22 cellular contexts compared by ENCODE assay signal in the genomic region with DNA sequence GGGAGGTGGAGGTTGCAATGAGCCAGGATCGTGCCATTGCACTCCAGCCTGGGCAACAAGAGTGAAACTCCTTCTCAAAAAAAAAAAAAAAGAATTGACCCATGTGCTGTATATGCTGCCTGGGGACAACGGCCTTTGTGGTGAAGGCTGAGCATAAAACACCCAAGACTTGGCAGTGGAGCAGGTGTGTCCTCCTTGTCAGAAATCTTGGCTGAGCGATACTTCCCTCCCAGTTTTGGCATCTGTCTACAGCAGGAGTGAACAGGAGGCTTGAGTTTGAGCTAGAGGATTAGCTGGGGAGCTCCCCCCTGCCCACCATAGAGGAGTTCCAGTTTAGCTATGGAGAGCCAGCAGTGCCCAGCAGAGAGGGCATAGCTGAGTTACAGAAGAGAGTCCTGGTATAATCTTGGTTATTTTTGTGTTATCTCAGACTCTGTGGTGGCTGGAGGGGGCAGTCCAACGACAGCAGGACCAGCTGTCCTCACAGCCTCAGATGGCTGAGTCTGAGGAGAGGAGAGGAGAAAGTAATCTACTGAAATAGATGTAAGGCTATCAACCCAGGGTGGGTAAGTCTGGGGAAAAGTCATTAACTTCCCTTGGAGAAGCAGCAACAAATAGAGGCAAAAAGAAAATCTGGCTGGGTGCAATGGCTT. TPM values are rescaled to one million over a fixed set of nuclear protein-coding genes. Genes with fewer than 3 reads are reported as not detected.
DNase-seq lines count a peak whose midpoint lies in the region; ATAC-seq and TF ChIP-seq lines count a peak whose summit lies in the region.
"Had no signal": no experiment of that assay in that cellular context is flagged by ENCODE, and none has a peak within 500 bp of the region (broad histone marks: within the 10 kb centered on the region; RNA-seq: fewer than 3 reads in every experiment).

No MANE protein-coding gene starts in this region.

- no peaks in the 10 kb centered on the region for H3K9me3 Mint-ChIP-seq in WTC11
- H3K9me3 Mint-ChIP-seq: activated naive CD4-positive, alpha-beta T cell treated with anti-CD3 and anti-CD28 coated beads for 36 hours had no signal

- H3K36me3 Mint-ChIP-seq in WTC11 = peaks cover 5% of the 10 kb centered on the region; the same call in 1 of the 2 replicates

- CTCF ChIA-PET in WTC11 (lab: Charles Lee) = interaction anchor here (0.5 to 1.4 kb wide), 4 partner anchors 23 to 469 kb away, joined by 3 read pairs; no protein-coding TSS in a partner anchor

- no peak overlapping the region for H3K4me3 ChIP-seq in heart right ventricle
- H3K4me3 ChIP-seq in prostate gland = no peak overlapping the region
- H3K4me3 ChIP-seq: GM12878 had no signal

- H3K36me3 ChIP-seq in heart right ventricle = peaks cover 0 to 40% (median 3%) of the 10 kb centered on the region in 9 donors
- no peaks in the 10 kb centered on the region for H3K36me3 ChIP-seq in prostate gland

- H3K9me3 ChIP-seq in heart right ventricle = no peaks in the 10 kb centered on the region
- H3K9me3 ChIP-seq in prostate gland = no peaks in the 10 kb centered on the region

- peaks cover 8 to 47% (median 26%) of the 10 kb centered on the region in 9 donors for H3K4me1 ChIP-seq in heart right ventricle
- H3K4me1 ChIP-seq in prostate gland (replicated peaks) = no peaks in the 10 kb centered on the region
- H3K4me1 ChIP-seq: foreskin keratinocyte had no signal

- H3K27ac ChIP-seq in heart right ventricle = peak overlapping the region in 7 of 10 donors; percentile 50 to 83 (median 55)
- peak overlapping the region in 1 of 2 donors; percentile 20 for H3K27ac ChIP-seq in prostate gland
- H3K27ac ChIP-seq: 22Rv1, epithelial cell of prostate, foreskin keratinocyte had no signal

- ATAC-seq in WTC11 (no peak), heart right ventricle (peak in 7 of 8 donors; percentile 37 to 86 (median 61)), HG02678 (IDR thresholded peaks at IDR 0.05; ENCODE audit: unreplicated experiment) (no peak)
- ATAC-seq: foreskin keratinocyte, GM12878 had no signal

- H3K4me1 Mint-ChIP-seq in WTC11 = no peaks in the 10 kb centered on the region

- 50 to 58% methylated on average over 4 of the region's 4 CpGs for WGBS in heart right ventricle, 2 donors
- WGBS in prostate gland = 40% methylated on average over 4 of the region's 4 CpGs

- no peak overlapping the region for H3K4me3 Mint-ChIP-seq in WTC11
- H3K4me3 Mint-ChIP-seq: activated naive CD4-positive, alpha-beta T cell treated with anti-CD3 and anti-CD28 coated beads for 36 hours had no signal

- POLR2A ChIA-PET in WTC11 (lab: Charles Lee) = no interaction called here

- H3K27ac Mint-ChIP-seq in WTC11 = peak overlapping the region; percentile 36
- H3K27ac Mint-ChIP-seq: activated naive CD4-positive, alpha-beta T cell treated with anti-CD3 and anti-CD28 coated beads for 36 hours had no signal

- peak; percentile 41 for DNase-seq in DMS 273 (lab: John Stamatoyannopoulos, UW; ENCODE audit: unreplicated experiment)
- no peak for DNase-seq in DMS 273 treated with DMSO at 0.1 percent for 48 hours (lab: John Stamatoyannopoulos, UW)
- no peak for DNase-seq in WTC11 (ENCODE audit: low spot score)
- DNase-seq in heart right ventricle = no peak
- peak; percentile 49 for DNase-seq in prostate gland (ENCODE audit: low spot score)
- no peak for DNase-seq in COLO829 (ENCODE audit: low spot score)
- DNase-seq in MV-4-11 (lab: John Stamatoyannopoulos, UW) = no peak
- DNase-seq: activated CD4-positive, alpha-beta T cell treated with anti-CD3 and anti-CD28 coated beads, Interleukin-2, amount 50 U/mL, for 48 hours; activated naive CD4-positive, alpha-beta T cell treated with anti-CD3 and anti-CD28 coated beads for 36 hours; activated T-cell treated with anti-CD3 and anti-CD28 coated beads for 4 hours; cortex of kidney; foreskin keratinocyte; NCI-H2107; NCI-H510A treated with DMSO at 0.1 percent for 48 hours; stimulated activated CD4-positive, alpha-beta T cell treated with anti-CD3 and anti-CD28 coated beads, Interleukin-2, amount 100 ng/mL, for 48 hours had no signal

- TF ChIP-seq POLR2A in prostate gland (IDR thresholded peaks at IDR 0.05) = no peak

- intact Hi-C loops in heart right ventricle (cut with DNase I) = no loop called here
- intact Hi-C loops in prostate gland (cut with DNase I) = no loop called here

- TF ChIP-seq CTCF in WTC11 (IDR thresholded peaks at IDR 0.05) = no peak
- TF ChIP-seq CTCF in heart right ventricle (IDR thresholded peaks at IDR 0.05) = no peak
- no peak for TF ChIP-seq CTCF in prostate gland (IDR thresholded peaks at IDR 0.05)

- no peaks in the 10 kb centered on the region for H3K27me3 ChIP-seq in heart right ventricle
- H3K27me3 ChIP-seq in prostate gland (replicated peaks; ENCODE audit: insufficient read depth) = no peaks in the 10 kb centered on the region
- H3K27me3 ChIP-seq: foreskin keratinocyte had no signal

- no peaks in the 10 kb centered on the region for H3K27me3 Mint-ChIP-seq in WTC11 (ENCODE audit: low read depth)

TF ChIP-seq in WTC11, 78 proteins besides CTCF, POLR2A, EP300 and RAD21 (continues in another document):
- TF ChIP-seq CREB1 (CRISPR knock-in tag; IDR thresholded peaks at IDR 0.05) = no peak
- TF ChIP-seq TEAD4 (CRISPR knock-in tag; IDR thresholded peaks at IDR 0.05) = no peak
- no peak for TF ChIP-seq SP1 (CRISPR knock-in tag; conservative IDR thresholded peaks at IDR 0.05)
- no peak for TF ChIP-seq ESRRA (CRISPR knock-in tag; IDR thresholded peaks at IDR 0.05; ENCODE audit: borderline replicate concordance)
- TF ChIP-seq, protein P1, sequence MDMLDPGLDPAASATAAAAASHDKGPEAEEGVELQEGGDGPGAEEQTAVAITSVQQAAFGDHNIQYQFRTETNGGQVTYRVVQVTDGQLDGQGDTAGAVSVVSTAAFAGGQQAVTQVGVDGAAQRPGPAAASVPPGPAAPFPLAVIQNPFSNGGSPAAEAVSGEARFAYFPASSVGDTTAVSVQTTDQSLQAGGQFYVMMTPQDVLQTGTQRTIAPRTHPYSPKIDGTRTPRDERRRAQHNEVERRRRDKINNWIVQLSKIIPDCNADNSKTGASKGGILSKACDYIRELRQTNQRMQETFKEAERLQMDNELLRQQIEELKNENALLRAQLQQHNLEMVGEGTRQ (CRISPR knock-in tag; IDR thresholded peaks at IDR 0.05) = no peak
- TF ChIP-seq ZNF317 (CRISPR knock-in tag; IDR thresholded peaks at IDR 0.05; ENCODE audit: borderline replicate concordance, low read depth) = no peak
- TF ChIP-seq MYBL2 (CRISPR knock-in tag; IDR thresholded peaks at IDR 0.05) = no peak
- TF ChIP-seq ZNF425 (CRISPR knock-in tag; conservative IDR thresholded peaks at IDR 0.05) = no peak
- TF ChIP-seq GABPB1 (CRISPR knock-in tag; IDR thresholded peaks at IDR 0.05) = no peak
- no peak for TF ChIP-seq FOXJ3 (CRISPR knock-in tag; IDR thresholded peaks at IDR 0.05; ENCODE audit: borderline replicate concordance)
- TF ChIP-seq ZNF671 (CRISPR knock-in tag; IDR thresholded peaks at IDR 0.05) = no peak
- TF ChIP-seq, protein P2, sequence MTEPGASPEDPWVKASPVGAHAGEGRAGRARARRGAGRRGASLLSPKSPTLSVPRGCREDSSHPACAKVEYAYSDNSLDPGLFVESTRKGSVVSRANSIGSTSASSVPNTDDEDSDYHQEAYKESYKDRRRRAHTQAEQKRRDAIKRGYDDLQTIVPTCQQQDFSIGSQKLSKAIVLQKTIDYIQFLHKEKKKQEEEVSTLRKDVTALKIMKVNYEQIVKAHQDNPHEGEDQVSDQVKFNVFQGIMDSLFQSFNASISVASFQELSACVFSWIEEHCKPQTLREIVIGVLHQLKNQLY (CRISPR knock-in tag; IDR thresholded peaks at IDR 0.05) = no peak
- TF ChIP-seq USF1 (CRISPR knock-in tag; IDR thresholded peaks at IDR 0.05) = no peak

RNA-seq across cellular contexts. Expression of gene SP2, which starts 18.4 kb away (rescaled TPM):
- total RNA-seq in WTC11 (2021) (9.9 to 11.5 TPM (median 10.7 TPM) in 3 replicates), heart right ventricle (10 to 100 TPM; 13.0 to 18.3 (median 15.9) TPM), prostate gland (10 to 100 TPM; 15.2 to 15.8 TPM)
- polyA plus RNA-seq in heart right ventricle = 1 to 10 TPM; 4.3 to 8.0 TPM

RNA-seq across cellular contexts. Expression of gene PNPO, which starts 26.9 kb away (rescaled TPM):
- 12.2 to 17.8 TPM (median 17.2 TPM) in 3 replicates for total RNA-seq in WTC11 (2021)
- total RNA-seq in heart right ventricle = 10 to 100 TPM; 22.8 to 37.0 (median 31.5) TPM
- 10 to 100 TPM in 1 of 2 donors, 1 to 10 TPM in 1; 9.5 to 10.9 TPM for polyA plus RNA-seq in heart right ventricle
- 10 to 100 TPM; 37.3 to 55.2 TPM for total RNA-seq in prostate gland

RNA-seq across cellular contexts. Expression of gene PRR15L, which starts 43.3 kb away (rescaled TPM):
- total RNA-seq in WTC11 (2021) = 0.59 to 1.1 TPM (median 1.1 TPM) in 3 replicates
- not detected for total RNA-seq in heart right ventricle
- not detected for polyA plus RNA-seq in heart right ventricle
- 10 to 100 TPM; 19.9 to 59.7 TPM for total RNA-seq in prostate gland
- total RNA-seq: activated naive CD4-positive, alpha-beta T cell treated with anti-CD3 and anti-CD28 coated beads for 36 hours; foreskin keratinocyte; GM12878; LHCN-M2; osteoblast; T-helper 1 cell treated with Interleukin-12 subunit alpha and Interleukin-12 subunit beta and Interleukin-4 antibody, amounts not matched to agents 30 ng/mL and 1 ng/mL, for 36 hours had no signal
- polyA plus RNA-seq: foreskin keratinocyte had no signal

RNA-seq across cellular contexts. Expression of gene CDK5RAP3, which starts 56.5 kb away (rescaled TPM):
- total RNA-seq in WTC11 (2021) (128 to 143 TPM (median 138 TPM) in 3 replicates), heart right ventricle (10 to 100 TPM; 44.0 to 71.2 (median 62.3) TPM), prostate gland (100 to 1,000 TPM; 185 to 193 TPM)
- polyA plus RNA-seq in heart right ventricle = 100 to 1,000 TPM in 1 of 2 donors, 10 to 100 TPM in 1; 69.9 to 143 TPM

Comparison
In these comparisons a context has a peak if more than half of its experiments do, and no peak if none do; other contexts are left out.
1. DNase-seq: peak in DMS 273 (single experiment) and prostate gland (single experiment); none in DMS 273 treated with DMSO at 0.1 percent for 48 hours (single experiment), WTC11 (single experiment), heart right ventricle (0 of 2), COLO829 (single experiment) and MV-4-11 (single experiment).
2. ATAC-seq: peak in heart right ventricle (7 of 8); none in WTC11 (single experiment) and HG02678 (single experiment).